Comparison of ENCODE assay signal across 20 cellular contexts in the genomic region with DNA sequence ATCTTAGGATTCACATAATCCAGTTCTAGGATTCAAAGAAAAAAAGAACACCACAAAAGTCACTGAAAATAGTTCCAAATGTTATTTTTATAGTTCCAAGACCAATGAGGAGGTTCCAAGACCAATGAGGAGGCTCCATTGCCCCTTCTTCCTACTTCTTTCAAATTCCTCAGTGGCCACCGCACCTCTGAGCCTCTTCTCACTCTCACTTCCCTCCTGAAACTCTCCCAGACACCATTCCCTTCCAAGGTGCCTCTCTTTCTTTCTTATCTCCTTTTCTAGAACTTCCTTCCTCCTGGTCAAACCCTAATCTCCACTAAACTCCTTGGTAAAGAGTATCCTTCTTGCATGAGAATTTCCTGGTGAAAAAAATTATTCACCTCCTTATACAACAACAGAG.
"Had no signal": no experiment of that assay in that cellular context is flagged by ENCODE, and none has a peak within 500 bp of the region (broad histone marks: within the 10 kb centered on the region; RNA-seq: fewer than 3 reads in every experiment).

No MANE protein-coding gene starts in this region.

- H3K9me3 ChIP-seq: psoas muscle, right lobe of liver, testis, upper lobe of right lung, vagina had no signal

- H3K27ac ChIP-seq: dorsolateral prefrontal cortex, heart right ventricle, psoas muscle, right lobe of liver, testis, tibial nerve, upper lobe of right lung, vagina had no signal

- H3K4me3 ChIP-seq: dorsolateral prefrontal cortex, heart right ventricle, psoas muscle, right lobe of liver, testis, tibial nerve, upper lobe of right lung, vagina had no signal

- FAIRE-seq: frontal cortex, islet of Langerhans had no signal

- ATAC-seq: esophagus mucosa; heart right ventricle; psoas muscle; right lobe of liver; stimulated activated memory B cell treated with anti-CD40 and anti-IgM and Interleukin-4, amounts not matched to agents 10 μg/mL and 1 μg/mL and 100 μg/mL, for 72 hours; upper lobe of right lung had no signal

- H3K4me1 ChIP-seq: heart right ventricle, psoas muscle, right lobe of liver, testis, tibial nerve, upper lobe of right lung, vagina had no signal

- DNase-seq: dorsolateral prefrontal cortex; effector CD8-positive, alpha-beta T cell; heart right ventricle; hypothalamus; kidney glomerular epithelial cell; mesendoderm; naive B cell; occipital lobe; psoas muscle; retina; right lobe of liver; stimulated activated CD4-positive, alpha-beta T cell treated with anti-CD3 and anti-CD28 coated beads, Interleukin-4, amount 100 ng/mL, for 1 hour; testis; upper lobe of right lung had no signal

- H3K36me3 ChIP-seq: heart right ventricle, right lobe of liver, tibial nerve, upper lobe of right lung, vagina had no signal

- H3K27me3 ChIP-seq: dorsolateral prefrontal cortex, right lobe of liver, testis, tibial nerve, upper lobe of right lung, vagina had no signal
